13 cellular contexts compared by ENCODE assay signal in the genomic region with DNA sequence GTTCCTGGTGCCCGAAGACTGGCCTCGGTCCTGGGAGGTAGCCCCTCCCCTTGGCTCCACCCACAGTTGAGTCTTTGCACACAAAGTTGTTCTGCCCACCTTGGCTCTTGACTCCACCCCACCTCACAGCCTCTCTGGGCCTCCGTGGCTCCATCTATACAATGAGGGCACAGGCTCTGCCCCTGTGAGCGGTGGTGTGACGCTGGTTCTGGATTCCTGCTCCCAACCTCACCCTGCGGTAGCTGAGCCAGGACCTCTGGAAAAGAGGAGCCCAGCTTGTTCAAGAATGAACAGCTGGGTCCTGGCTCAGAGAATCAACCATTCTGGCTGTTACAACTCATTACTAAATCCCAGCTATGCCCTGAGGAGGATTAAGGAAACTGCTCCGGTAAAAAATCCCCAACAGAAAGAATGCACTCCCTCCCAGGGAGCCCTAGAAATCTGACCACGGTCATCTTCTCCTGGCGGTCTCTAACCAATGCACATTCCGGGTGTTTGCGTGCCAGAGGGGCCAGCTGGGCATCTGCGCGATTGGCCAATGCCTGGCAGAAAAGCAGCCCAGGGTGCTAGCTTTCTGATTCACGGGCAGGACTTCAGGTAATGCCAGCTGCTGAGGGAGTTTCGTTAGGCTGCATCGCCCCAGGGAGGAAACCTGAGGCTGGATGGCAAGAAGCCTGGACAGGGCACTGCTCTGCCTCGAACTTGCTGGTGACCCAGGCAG. TPM values are rescaled to one million over a fixed set of nuclear protein-coding genes. Genes with fewer than 3 reads are reported as not detected.
A peak's percentile ranks its signal among the peaks of the same experiment; 100 is the strongest.
DNase-seq lines count a peak whose midpoint lies in the region; ATAC-seq, FAIRE-seq and TF ChIP-seq lines count a peak whose summit lies in the region.
"Had no signal": no experiment of that assay in that cellular context is flagged by ENCODE, and none has a peak within 500 bp of the region (broad histone marks: within the 10 kb centered on the region; RNA-seq: fewer than 3 reads in every experiment).

No MANE protein-coding gene starts in this region.

- H4K91ac ChIP-seq in neuronal stem cell (ENCODE audit: low read depth, low read length, poor library complexity) = no peak overlapping the region

- peak overlapping the region; percentile 35 for H3K27ac ChIP-seq in neuronal stem cell (replicated peaks; ENCODE audit: low read length)
- H3K27ac ChIP-seq: thyroid gland had no signal

- peaks cover 13 to 42% of the 10 kb centered on the region in 2 donors for H3K4me1 ChIP-seq in neuronal stem cell (ENCODE audit: control insufficient read depth in 2 of 2, insufficient read depth in 1 of 2, low read depth in 1 of 2, low read length in 2 of 2)

- peak overlapping the region; percentile 86 for H2BK15ac ChIP-seq in neuronal stem cell (ENCODE audit: low read length)

- H2BK120ac ChIP-seq in neuronal stem cell (ENCODE audit: low read depth, low read length) = no peak overlapping the region

- no peak overlapping the region for H2AK5ac ChIP-seq in neuronal stem cell (ENCODE audit: low read depth, low read length)

- no peak overlapping the region for H3K23ac ChIP-seq in neuronal stem cell (ENCODE audit: low read depth, low read length, poor library complexity)

- H3K36me3 ChIP-seq in neuronal stem cell (replicated peaks in 1 of 2; ENCODE audit: control insufficient read depth in 2 of 2, insufficient read depth in 2 of 2, low read length in 2 of 2) = no peaks in the 10 kb centered on the region
- H3K36me3 ChIP-seq: thyroid gland had no signal

- DNase-seq in D721Med (ENCODE audit: insufficient read length, low spot score) (peak; percentile 71), NCI-H524 (lab: John Stamatoyannopoulos, UW) (peak; percentile 53 to 82), dedifferentiated amniotic fluid mesenchymal stem cell (ENCODE audit: extremely low spot score) (peak; percentile 89), neuronal stem cell (ENCODE audit: low spot score) (no peak), nucleus accumbens (lab: John Stamatoyannopoulos, UW) (no peak), KG1 (lab: John Stamatoyannopoulos, UW) (no peak), ureter (ENCODE audit: low spot score) (no peak)
- DNase-seq: DMS53; head of caudate nucleus; stimulated activated CD4-positive, alpha-beta T cell treated with anti-CD3 and anti-CD28 coated beads, Interleukin-4, amount 100 ng/mL, for 1 hour; thyroid gland had no signal

- H3K4ac ChIP-seq in neuronal stem cell (ENCODE audit: low read length) = no peak overlapping the region

- H3K9ac ChIP-seq in neuronal stem cell (ENCODE audit: low read depth, low read length, poor library complexity) = no peak overlapping the region

- H3K27me3 ChIP-seq in neuronal stem cell (ENCODE audit: control insufficient read depth in 3 of 3, insufficient read depth in 3 of 3, low read depth in 1 of 3, low read length in 3 of 3) = no peaks in the 10 kb centered on the region
- H3K27me3 ChIP-seq: thyroid gland had no signal

- WGBS in neuronal stem cell (ENCODE audit: extremely low coverage in 2 of 2, insufficient read length in 2 of 2, insufficient replicate concordance in 1 of 2), 2 donors = no CpG with 5 or more reads among the region's 17 CpGs

- no peaks in the 10 kb centered on the region for H3K79me1 ChIP-seq in neuronal stem cell (ENCODE audit: low read depth, low read length)

- TF ChIP-seq CTCF in D721Med (IDR thresholded peaks at IDR 0.05; ENCODE audit: insufficient read depth, missing control alignments) = no peak

- no peak overlapping the region for H3K14ac ChIP-seq in neuronal stem cell (ENCODE audit: low read length)

- no peak overlapping the region for H3K4me2 ChIP-seq in neuronal stem cell (ENCODE audit: insufficient read depth, low read length, poor library complexity, severe bottlenecking)

- no peak overlapping the region for H2AFZ ChIP-seq in neuronal stem cell (ENCODE audit: low read length)

- H2BK12ac ChIP-seq in neuronal stem cell (ENCODE audit: low read length) = peak overlapping the region; percentile 23

- FAIRE-seq in D721Med (lab: Jason Lieb, UNC) = no peak
- FAIRE-seq: bronchial epithelial cell had no signal

- no peak for ATAC-seq in HG03565 (IDR thresholded peaks at IDR 0.05; ENCODE audit: unreplicated experiment)

- H4K8ac ChIP-seq in neuronal stem cell (ENCODE audit: low read depth, low read length) = no peak overlapping the region

- no peak overlapping the region for H3K4me3 ChIP-seq in neuronal stem cell (ENCODE audit: low read length in 2 of 2)
- H3K4me3 ChIP-seq: thyroid gland had no signal

- H2BK5ac ChIP-seq in neuronal stem cell (ENCODE audit: low read length) = peak overlapping the region; percentile 33

- H3K18ac ChIP-seq in neuronal stem cell (ENCODE audit: low read length) = peak overlapping the region; percentile 84

- H3K9me3 ChIP-seq in neuronal stem cell (replicated peaks in 1 of 2; ENCODE audit: control insufficient read depth in 2 of 2, insufficient read depth in 1 of 2, low read depth in 1 of 2, low read length in 2 of 2) = no peaks in the 10 kb centered on the region
- H3K9me3 ChIP-seq: thyroid gland had no signal

RNA-seq across cellular contexts. Expression of a gene that starts 9.9 kb away (rescaled TPM):
- 139 TPM for polyA plus RNA-seq in neuronal stem cell (2013, experiment 1 of 2)
- 138 TPM for polyA plus RNA-seq in neuronal stem cell (2013, experiment 2 of 2)
- total RNA-seq in ureter = 74.2 TPM

RNA-seq across cellular contexts. Expression of a gene that starts 52.7 kb away (rescaled TPM):
- 19.2 TPM for polyA plus RNA-seq in neuronal stem cell (2013, experiment 1 of 2)
- polyA plus RNA-seq in neuronal stem cell (2013, experiment 2 of 2) = 19.2 TPM
- 12.6 TPM for total RNA-seq in ureter

Comparison
In these comparisons a context has a peak if more than half of its experiments do, and no peak if none do; other contexts are left out.
1. DNase-seq: peak in D721Med (single experiment), NCI-H524 (2 of 2) and dedifferentiated amniotic fluid mesenchymal stem cell (single experiment); none in neuronal stem cell (single experiment), nucleus accumbens (0 of 56), KG1 (single experiment) and ureter (single experiment).